Comparison of ENCODE assay signal across 9 cellular contexts in the genomic region with DNA sequence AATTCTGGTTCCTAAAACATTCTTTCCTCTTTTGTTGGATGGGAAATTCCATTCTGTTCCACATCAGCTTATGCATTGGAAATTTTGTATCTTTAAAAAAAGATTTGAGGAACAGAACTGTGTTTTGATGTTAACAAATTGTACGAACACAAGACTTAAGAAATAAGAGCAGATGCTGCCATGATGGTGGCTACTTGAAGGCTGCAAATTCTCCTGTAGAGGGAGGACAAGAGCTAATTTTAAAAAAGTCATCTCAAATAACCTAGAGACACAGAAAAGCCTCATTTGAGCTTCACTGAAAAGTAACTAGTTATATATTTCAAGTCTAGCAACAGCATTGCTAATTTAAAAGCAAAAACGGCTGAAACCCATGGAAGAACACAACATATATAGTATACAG. TPM values are rescaled to one million over a fixed set of nuclear protein-coding genes. Genes with fewer than 3 reads are reported as not detected.
DNase-seq lines count a peak whose midpoint lies in the region; ATAC-seq, FAIRE-seq and TF ChIP-seq lines count a peak whose summit lies in the region.
"Had no signal": no experiment of that assay in that cellular context is flagged by ENCODE, and none has a peak within 500 bp of the region (broad histone marks: within the 10 kb centered on the region; RNA-seq: fewer than 3 reads in every experiment).

No MANE protein-coding gene starts in this region.

- no peaks in the 10 kb centered on the region for H3K27me3 ChIP-seq in HepG2 (ENCODE audit: control insufficient read depth in 1 of 2, insufficient read depth in 2 of 2, low read length in 2 of 2)
- H3K27me3 ChIP-seq: gastroesophageal sphincter had no signal

- H3K79me2 ChIP-seq in HepG2 (ENCODE audit: insufficient read depth, low read length): no peaks in the 10 kb centered on the region

- no peak for ATAC-seq in WTC11
- ATAC-seq in HepG2: peak; percentile 30; the same call in 1 of the 3 replicates
- no peak for ATAC-seq in GM19452 (IDR thresholded peaks at IDR 0.05; ENCODE audit: unreplicated experiment)
- ATAC-seq in HG02840 (IDR thresholded peaks at IDR 0.05; ENCODE audit: low FRiP score, unreplicated experiment): no peak
- ATAC-seq in GM19324 (IDR thresholded peaks at IDR 0.05; ENCODE audit: low FRiP score, unreplicated experiment): no peak
- ATAC-seq: gastroesophageal sphincter had no signal

- no peaks in the 10 kb centered on the region for H4K20me1 ChIP-seq in HepG2 (ENCODE audit: insufficient read depth, low read length)

- H3K9ac ChIP-seq in HepG2 (ENCODE audit: insufficient read depth, low read depth, low read length): no peak overlapping the region

- no peaks in the 10 kb centered on the region for H3K4me1 ChIP-seq in HepG2 (ENCODE audit: insufficient read depth, low read length)
- H3K4me1 ChIP-seq: gastroesophageal sphincter had no signal

- TF ChIP-seq CTCF in D721Med (IDR thresholded peaks at IDR 0.05; ENCODE audit: insufficient read depth, missing control alignments) (peak; percentile 30), HFFc6 (IDR thresholded peaks at IDR 0.05) (peak; percentile 61), WTC11 (IDR thresholded peaks at IDR 0.05) (no peak), HepG2 (CRISPR knock-in tag; IDR thresholded peaks at IDR 0.05) (peak; percentile 42)

- TF ChIP-seq EP300 in HepG2 (IDR thresholded peaks at IDR 0.05; ENCODE audit: low read depth in 2 of 2, low read length in 2 of 2): no peak
- TF ChIP-seq EP300 in HepG2 (CRISPR knock-in tag; IDR thresholded peaks at IDR 0.05; ENCODE audit: borderline replicate concordance): no peak

- intact Hi-C loops in HepG2 (cut with micrococcal nuclease; ENCODE audit: unreplicated experiment): loop anchor here (2.0 kb wide), 1 partner anchor 286 kb away; no protein-coding TSS in a partner anchor

- no peak for FAIRE-seq in D721Med (lab: Jason Lieb, UNC)
- FAIRE-seq in HepG2 (lab: Jason Lieb, UNC): peak; percentile 36

- POLR2A ChIA-PET in WTC11 (lab: Charles Lee): interaction anchor here (0.9 kb wide), 1 partner anchor 20 kb away, joined by 3 read pairs; no protein-coding TSS in a partner anchor
- POLR2A ChIA-PET in HepG2 (lab: Yijun Ruan, JAX): no interaction called here

- no peak overlapping the region for H3K27ac ChIP-seq in HepG2 (ENCODE audit: extremely low read length, insufficient read depth, low read length)
- H3K27ac ChIP-seq: gastroesophageal sphincter had no signal

- H3K36me3 ChIP-seq in HepG2 (replicated peaks in 1 of 2; ENCODE audit: control insufficient read depth in 1 of 2, insufficient read depth in 2 of 2, low read length in 2 of 2): peaks cover 8% of the 10 kb centered on the region in 2 experiments; a peak in 4 of 5 replicates

- H3K4me1 Mint-ChIP-seq in HFFc6 (ENCODE audit: low read depth): peaks cover 22% of the 10 kb centered on the region
- H3K4me1 Mint-ChIP-seq in WTC11: no peaks in the 10 kb centered on the region

- no peaks in the 10 kb centered on the region for H3K9me3 ChIP-seq in HepG2 (ENCODE audit: low read length)
- H3K9me3 ChIP-seq: gastroesophageal sphincter had no signal

- 56% methylated on average over 2 of the region's 2 CpGs for WGBS in HepG2 (ENCODE audit: low lambda C conversion rate)

- no peak overlapping the region for H3K4me3 ChIP-seq in HepG2 (replicated peaks in 1 of 3; ENCODE audit: insufficient read depth in 1 of 3, low read depth in 2 of 3, low read length in 3 of 3)
- H3K4me3 ChIP-seq: gastroesophageal sphincter had no signal

- DNase-seq in D721Med (ENCODE audit: insufficient read length, low spot score) (no peak), HFFc6 (peak; percentile 9), WTC11 (ENCODE audit: low spot score) (no peak), HepG2 (ENCODE audit: low spot score) (peak; percentile 10)
- no peak for DNase-seq in stimulated activated CD4-positive, alpha-beta T cell treated with anti-CD3 and anti-CD28 coated beads, Interleukin-2, amount 100 ng/mL, for 48 hours

- H3K36me3 Mint-ChIP-seq in HFFc6 (ENCODE audit: low read depth) (no peaks in the 10 kb centered on the region), WTC11 (no peaks in the 10 kb centered on the region)

- TF ChIP-seq POLR2A in HepG2 (IDR thresholded peaks at IDR 0.05; ENCODE audit: insufficient read depth in 1 of 2, low read depth in 2 of 2, low read length in 2 of 2): no peak

- in situ Hi-C loops in HepG2 (cut with HindIII; ENCODE audit: extremely low pct_ligation_motif_present, low pct_unique_long_range_greater_than_20kb): no loop called here

- CTCF ChIA-PET in WTC11 (lab: Charles Lee): interaction anchor here (0.6 to 1.8 kb wide), 21 partner anchors 11 to 1009 kb away, joined by 3 to 15 read pairs (median 4); partner anchors contain the start of genes DENND2A and MRPS33
- CTCF ChIA-PET in HepG2 (lab: Yijun Ruan, JAX; ENCODE audit: low intra/inter-chr PET ratio, low total read pairs): no interaction called here

- H3K27ac Mint-ChIP-seq in HFFc6: no peak overlapping the region
- peak overlapping the region; percentile 12; the same call in 1 of the 2 replicates for H3K27ac Mint-ChIP-seq in WTC11

- no peak for TF ChIP-seq RAD21 in HepG2 (CRISPR knock-in tag; IDR thresholded peaks at IDR 0.05)

- H3K27me3 Mint-ChIP-seq in HFFc6 (ENCODE audit: insufficient read depth) (no peaks in the 10 kb centered on the region), WTC11 (ENCODE audit: low read depth) (no peaks in the 10 kb centered on the region)

- H2AFZ ChIP-seq in HepG2 (ENCODE audit: low read length): no peak overlapping the region

- no peaks in the 10 kb centered on the region for H3K9me3 Mint-ChIP-seq in HFFc6
- no peaks in the 10 kb centered on the region for H3K9me3 Mint-ChIP-seq in WTC11

- no TSS peak for BruUV-seq in HepG2 (replicated peaks; lab: Mats Ljungman, UMichigan)

- H3K4me3 Mint-ChIP-seq in HFFc6 (no peak overlapping the region), WTC11 (no peak overlapping the region)

- no peak overlapping the region for H3K4me2 ChIP-seq in HepG2 (ENCODE audit: low read depth, low read length)

TF ChIP-seq in WTC11, 78 proteins besides CTCF, POLR2A, EP300 and RAD21 (continues in another document):
- no peak for TF ChIP-seq TP53 (CRISPR knock-in tag; IDR thresholded peaks at IDR 0.05)

RNA-seq across cellular contexts. Expression of gene NDUFB2, which starts 29.8 kb away (rescaled TPM):
- total RNA-seq in HFFc6 (2021; fragmentation: NEBNext Ultra II Directional; extraction: Animal tissue kit (Norgen Biotek cat#: 25700)): 100 to 1,000 TPM; 176 to 254 (median 205) TPM
- total RNA-seq in WTC11 (2021): 152 to 170 TPM (median 162 TPM) in 3 replicates
- 221 and 276 TPM in 2 replicates for total RNA-seq in HepG2 (2016; rRNA removed; fragmentation: Illumina TruSeq; extraction: Trizol)
- 157 and 214 TPM in 2 replicates for total RNA-seq in HepG2 (2016; cell fraction: cytosol; rRNA removed; fragmentation: Illumina TruSeq; extraction: Trizol; ENCODE audit: low read depth)
- 236 and 320 TPM in 2 replicates for total RNA-seq in HepG2 (2016; cell fraction: insoluble cytoplasmic fraction; rRNA removed; fragmentation: Illumina TruSeq; extraction: Trizol)
- total RNA-seq in HepG2 (2016; cell fraction: membrane; rRNA removed; fragmentation: Illumina TruSeq; extraction: Trizol): 201 and 247 TPM in 2 replicates
- total RNA-seq in HepG2 (2016; cell fraction: nucleus; rRNA removed; fragmentation: Illumina TruSeq; extraction: Trizol): 67.5 and 90.6 TPM in 2 replicates
- polyA plus RNA-seq in HepG2 (2011; rRNA removed): 191 and 206 TPM in 2 replicates
- polyA plus RNA-seq in HepG2 (2011; cell fraction: cytosol; rRNA removed): 340 and 406 TPM in 2 replicates
- polyA plus RNA-seq in HepG2 (2011; cell fraction: nucleus; rRNA removed): 77.0 and 82.4 TPM in 2 replicates
- 92.9 and 110 TPM in 2 replicates for polyA plus RNA-seq in HepG2 (2012)
- polyA plus RNA-seq in HepG2 (2016; cell fraction: cytosol; fragmentation: Illumina TruSeq; extraction: Trizol; ENCODE audit: low read depth): 164 and 220 TPM in 2 replicates
- 232 and 255 TPM in 2 replicates for polyA plus RNA-seq in HepG2 (2016; cell fraction: insoluble cytoplasmic fraction; fragmentation: Illumina TruSeq; extraction: Trizol; ENCODE audit: low read depth)
- 160 and 191 TPM in 2 replicates for polyA plus RNA-seq in HepG2 (2016; cell fraction: membrane; fragmentation: Illumina TruSeq; extraction: Trizol; ENCODE audit: low read depth)
- polyA plus RNA-seq in HepG2 (2016; cell fraction: nucleus; fragmentation: Illumina TruSeq; extraction: Trizol; ENCODE audit: insufficient read depth, low read depth): 139 and 150 TPM in 2 replicates
- polyA minus RNA-seq in HepG2 (2011; rRNA and poly(A)+ RNA removed; ENCODE audit: low replicate concordance): 49.6 and 83.1 TPM in 2 replicates
- polyA minus RNA-seq in HepG2 (2011; cell fraction: cytosol; rRNA and poly(A)+ RNA removed): 18.0 and 25.3 TPM in 2 replicates
- polyA minus RNA-seq in HepG2 (2011; cell fraction: nucleus; rRNA and poly(A)+ RNA removed): 15.2 and 16.7 TPM in 2 replicates

RNA-seq across cellular contexts. Expression of gene ADCK2, which starts 53.6 kb away (rescaled TPM):
- 10 to 100 TPM in 3 of 6 experiments, 1 to 10 TPM in 3; 9.2 to 13.6 (median 10.0) TPM for total RNA-seq in HFFc6 (2021; fragmentation: NEBNext Ultra II Directional; extraction: Animal tissue kit (Norgen Biotek cat#: 25700))
- total RNA-seq in WTC11 (2021) (10.1 to 12.7 TPM (median 12.0 TPM) in 3 replicates), HepG2 (2016; rRNA removed; fragmentation: Illumina TruSeq; extraction: Trizol) (13.0 and 18.8 TPM in 2 replicates)
- 11.3 and 12.9 TPM in 2 replicates for total RNA-seq in HepG2 (2016; cell fraction: cytosol; rRNA removed; fragmentation: Illumina TruSeq; extraction: Trizol; ENCODE audit: low read depth)
- total RNA-seq in HepG2 (2016; cell fraction: insoluble cytoplasmic fraction; rRNA removed; fragmentation: Illumina TruSeq; extraction: Trizol): 12.9 and 17.0 TPM in 2 replicates
- total RNA-seq in HepG2 (2016; cell fraction: membrane; rRNA removed; fragmentation: Illumina TruSeq; extraction: Trizol): 21.8 and 27.4 TPM in 2 replicates
- total RNA-seq in HepG2 (2016; cell fraction: nucleus; rRNA removed; fragmentation: Illumina TruSeq; extraction: Trizol): 9.9 and 12.3 TPM in 2 replicates
- 8.6 and 11.0 TPM in 2 replicates for polyA plus RNA-seq in HepG2 (2011; rRNA removed)
- polyA plus RNA-seq in HepG2 (2011; cell fraction: cytosol; rRNA removed): 9.4 and 11.4 TPM in 2 replicates
- 6.0 and 7.4 TPM in 2 replicates for polyA plus RNA-seq in HepG2 (2011; cell fraction: nucleus; rRNA removed)
- polyA plus RNA-seq in HepG2 (2012): 9.1 and 12.8 TPM in 2 replicates
- 8.4 and 11.6 TPM in 2 replicates for polyA plus RNA-seq in HepG2 (2016; cell fraction: cytosol; fragmentation: Illumina TruSeq; extraction: Trizol; ENCODE audit: low read depth)
- polyA plus RNA-seq in HepG2 (2016; cell fraction: insoluble cytoplasmic fraction; fragmentation: Illumina TruSeq; extraction: Trizol; ENCODE audit: low read depth): 12.7 and 13.0 TPM in 2 replicates
- 14.0 and 16.5 TPM in 2 replicates for polyA plus RNA-seq in HepG2 (2016; cell fraction: membrane; fragmentation: Illumina TruSeq; extraction: Trizol; ENCODE audit: low read depth)
- 12.7 and 15.1 TPM in 2 replicates for polyA plus RNA-seq in HepG2 (2016; cell fraction: nucleus; fragmentation: Illumina TruSeq; extraction: Trizol; ENCODE audit: insufficient read depth, low read depth)
- 16.6 and 21.9 TPM in 2 replicates for polyA minus RNA-seq in HepG2 (2011; rRNA and poly(A)+ RNA removed; ENCODE audit: low replicate concordance)
- polyA minus RNA-seq in HepG2 (2011; cell fraction: cytosol; rRNA and poly(A)+ RNA removed): 6.9 and 9.1 TPM in 2 replicates
- polyA minus RNA-seq in HepG2 (2011; cell fraction: nucleus; rRNA and poly(A)+ RNA removed): 5.5 and 6.8 TPM in 2 replicates

Comparison
In these comparisons a context has a peak if more than half of its experiments do, and no peak if none do; other contexts are left out.
1. DNase-seq: peak in HFFc6 (single experiment) and HepG2 (single experiment); none in D721Med (single experiment), WTC11 (single experiment) and stimulated activated CD4-positive, alpha-beta T cell treated with anti-CD3 and anti-CD28 coated beads, Interleukin-2, amount 100 ng/mL, for 48 hours (0 of 2).